In the genomic region with DNA sequence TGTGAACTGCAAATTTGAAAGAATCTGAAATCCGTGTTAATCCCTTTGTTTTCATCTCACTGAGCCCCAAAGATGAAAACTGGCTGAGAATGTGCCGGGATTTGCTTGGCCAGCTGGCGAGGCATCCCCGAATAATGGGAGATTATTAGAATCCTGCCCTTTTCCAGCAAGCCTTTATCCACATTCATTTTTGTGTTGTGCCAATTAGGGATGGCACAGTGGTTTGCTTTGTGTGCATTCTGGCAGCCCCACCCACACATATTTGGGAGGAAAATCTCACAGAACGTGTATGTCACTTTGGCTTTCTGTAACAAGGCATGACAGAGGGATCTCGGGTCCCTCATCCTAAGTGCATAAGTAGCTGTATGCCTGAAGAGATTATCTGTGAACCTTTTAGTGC, we compare ENCODE assay signal across 19 cellular contexts.
DNase-seq lines count a peak whose midpoint lies in the region.
"Had no signal": no experiment of that assay in that cellular context is flagged by ENCODE, and none has a peak within 500 bp of the region (broad histone marks: within the 10 kb centered on the region; RNA-seq: fewer than 3 reads in every experiment).

No MANE protein-coding gene starts in this region.

- peak; percentile 66 for DNase-seq in NCI-H82 treated with DMSO at 0.1 percent for 48 hours (lab: John Stamatoyannopoulos, UW; ENCODE audit: unreplicated experiment)
- DNase-seq in ecto neural progenitor cell (ENCODE audit: low spot score) = peak; percentile 46
- DNase-seq in midbrain (lab: John Stamatoyannopoulos, UW) = peak; percentile 24
- peak; percentile 72 for DNase-seq in superior temporal gyrus (ENCODE audit: extremely low spot score)
- no peak for DNase-seq in NCI-H1105 (lab: John Stamatoyannopoulos, UW)
- no peak for DNase-seq in NCI-H2081 treated with DMSO at 0.1 percent for 48 hours (lab: John Stamatoyannopoulos, UW)
- DNase-seq in NCI-H345 treated with DMSO at 0.1 percent for 48 hours (lab: John Stamatoyannopoulos, UW; ENCODE audit: unreplicated experiment) = no peak
- DNase-seq in NOMO-1 (lab: John Stamatoyannopoulos, UW; ENCODE audit: unreplicated experiment in 2 of 2) = no peak
- DNase-seq: COR-L47, DMS153, H9, IMR-90, Kasumi-1, MM.1S, NCI-H1105 treated with DMSO at 0.1 percent for 48 hours, NCI-H187, NCI-H446, PC-3, SJCRH30 had no signal

Comparison
In these comparisons a context has a peak if more than half of its experiments do, and no peak if none do; other contexts are left out.
1. DNase-seq: peak in NCI-H82 treated with DMSO at 0.1 percent for 48 hours (single experiment), ecto neural progenitor cell (single experiment), midbrain (single experiment) and superior temporal gyrus (single experiment); none in NCI-H1105 (single experiment), NCI-H2081 treated with DMSO at 0.1 percent for 48 hours (single experiment), NCI-H345 treated with DMSO at 0.1 percent for 48 hours (single experiment) and NOMO-1 (0 of 2).